Comparison of ENCODE assay signal across 8 cellular contexts in the genomic region with DNA sequence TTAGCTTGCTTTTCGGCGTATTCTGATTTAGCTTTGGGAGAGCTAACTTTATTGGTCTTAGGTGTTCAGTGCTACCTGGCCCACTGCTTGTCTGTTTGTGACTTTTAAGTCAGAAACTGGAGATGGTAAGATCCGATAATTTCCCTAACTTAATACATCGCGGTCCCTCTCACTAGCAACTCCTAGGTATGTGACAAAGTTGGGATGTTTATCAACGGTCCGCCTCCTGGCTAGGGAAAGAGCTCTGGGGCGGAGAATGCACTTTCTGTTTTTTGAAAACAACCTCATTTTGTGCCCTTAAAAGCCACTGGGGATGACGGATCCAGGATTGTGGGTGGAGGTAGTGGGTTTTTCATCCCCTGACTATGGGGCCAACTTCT. TPM values are rescaled to one million over a fixed set of nuclear protein-coding genes. Genes with fewer than 3 reads are reported as not detected.
DNase-seq lines count a peak whose midpoint lies in the region; ATAC-seq and TF ChIP-seq lines count a peak whose summit lies in the region.

No MANE protein-coding gene starts in this region.

- no peaks in the 10 kb centered on the region for H3K27me3 ChIP-seq in uterus

- H3K4me3 ChIP-seq in astrocyte of the cerebellum (ENCODE audit: low read depth, low read length), result peak overlapping the region; percentile 82
- H3K4me3 ChIP-seq in uterus, result peak overlapping the region; percentile 98 to 99

- DNase-seq in stimulated activated naive CD4-positive, alpha-beta T cell treated with Interleukin-2 at 50 U/mL for 16 hours (lab: John Stamatoyannopoulos, UW), result peak; percentile 20
- DNase-seq in stimulated activated naive CD4-positive, alpha-beta T cell (lab: John Stamatoyannopoulos, UW), result no peak
- DNase-seq in astrocyte of the cerebellum (ENCODE audit: low read depth) (no peak), lung microvascular endothelial cell (ENCODE audit: low read depth in 2 of 2) (peak; percentile 23 to 38), uterus (no peak)

- in situ Hi-C loops in astrocyte of the cerebellum (cut with HindIII; ENCODE audit: low sequenced_read_pairs), result loop anchor here (25.0 kb wide), 1 partner anchor 331 kb away; no protein-coding TSS in a partner anchor

- H3K9me3 ChIP-seq in uterus, result no peaks in the 10 kb centered on the region

- H3K4me1 ChIP-seq in uterus, result peaks cover 0 to 8% of the 10 kb centered on the region in 2 donors

- no peaks in the 10 kb centered on the region for H3K36me3 ChIP-seq in uterus

- intact Hi-C loops in uterus (cut with DNase I; ENCODE audit: low total_unique reads), result no loop called here

- ATAC-seq in HG03025 (IDR thresholded peaks at IDR 0.05; ENCODE audit: low FRiP score, unreplicated experiment) (no peak), HG03439 (IDR thresholded peaks at IDR 0.05; ENCODE audit: unreplicated experiment) (no peak), GM18498 (IDR thresholded peaks at IDR 0.05; ENCODE audit: unreplicated experiment) (no peak)

- peak overlapping the region; percentile 100 for H3K27ac ChIP-seq in uterus

- TF ChIP-seq POLR2A in uterus (IDR thresholded peaks at IDR 0.05), result no peak

- TF ChIP-seq CTCF in astrocyte of the cerebellum (IDR thresholded peaks at IDR 0.05; ENCODE audit: low read depth, low read length, missing control alignments), result no peak
- TF ChIP-seq CTCF in uterus (IDR thresholded peaks at IDR 0.05), result no peak

RNA-seq across cellular contexts. Expression of a gene that starts 1.2 kb away (rescaled TPM):
- 55.1 and 78.2 TPM in 2 replicates for total RNA-seq in lung microvascular endothelial cell
- total RNA-seq in uterus, result 100 to 1,000 TPM in 1 of 4 donors, 10 to 100 TPM in 3; 40.7 to 104 (median 86.0) TPM

RNA-seq across cellular contexts. Expression of a gene that starts 22.4 kb away (rescaled TPM):
- total RNA-seq in lung microvascular endothelial cell (under 0.01 and 0.20 TPM in 2 replicates), uterus (under 1 TPM in 1 of 4 donors, not detected in 3; 0.83 TPM)

Comparison
In these comparisons a context has a peak if more than half of its experiments do, and no peak if none do; other contexts are left out.
1. DNase-seq: peak in stimulated activated naive CD4-positive, alpha-beta T cell treated with Interleukin-2 at 50 U/mL for 16 hours (single experiment) and lung microvascular endothelial cell (2 of 2); none in stimulated activated naive CD4-positive, alpha-beta T cell (0 of 6), astrocyte of the cerebellum (single experiment) and uterus (0 of 2).